ENCODE assay signal across 17 cellular contexts in the genomic region with DNA sequence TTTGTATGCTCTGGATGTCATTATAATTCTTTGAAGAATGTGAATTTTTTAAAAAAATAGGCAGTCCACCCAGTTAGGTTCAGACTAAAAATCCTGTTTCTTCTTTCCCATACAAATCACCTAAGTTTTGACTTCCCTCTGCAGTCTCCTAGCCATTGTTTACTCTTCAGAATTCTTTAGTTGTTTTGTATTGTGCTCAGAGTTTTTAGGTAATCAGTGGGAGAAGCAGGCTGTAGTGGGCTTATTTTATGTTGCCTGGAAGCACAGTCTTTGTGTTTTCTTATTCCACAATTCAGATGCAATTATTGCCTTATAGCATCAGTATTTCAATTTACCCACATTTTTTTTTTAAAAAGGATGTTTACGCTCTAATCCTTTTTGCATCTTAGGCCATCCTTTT.
DNase-seq lines count a peak whose midpoint lies in the region; ATAC-seq and TF ChIP-seq lines count a peak whose summit lies in the region.
"Had no signal": no experiment of that assay in that cellular context is flagged by ENCODE, and none has a peak within 500 bp of the region (broad histone marks: within the 10 kb centered on the region; RNA-seq: fewer than 3 reads in every experiment).

No MANE protein-coding gene starts in this region.

- H3K27ac ChIP-seq in neural progenitor cell, result peak overlapping the region; percentile 23
- H3K27ac ChIP-seq: BLaER1 had no signal

- H2AFZ ChIP-seq in neural progenitor cell (replicated peaks), result no peak overlapping the region

- peaks cover 13% of the 10 kb centered on the region for H3K4me1 ChIP-seq in neural progenitor cell

- ATAC-seq in HG02588 (IDR thresholded peaks at IDR 0.05; ENCODE audit: unreplicated experiment), result no peak
- ATAC-seq: K562 had no signal

- H3K9me3 ChIP-seq in neural progenitor cell (ENCODE audit: low read depth), result no peaks in the 10 kb centered on the region
- H3K9me3 ChIP-seq: HAP-1 had no signal

- H3K36me3 ChIP-seq in neural progenitor cell, result peaks cover 22% of the 10 kb centered on the region
- H3K36me3 ChIP-seq: HAP-1 had no signal

- peak overlapping the region; percentile 15 for H3K4me2 ChIP-seq in neural progenitor cell
- H3K4me2 ChIP-seq: BLaER1 had no signal

- no peaks in the 10 kb centered on the region for H3K27me3 Mint-ChIP-seq in activated naive CD4-positive, alpha-beta T cell treated with anti-CD3 and anti-CD28 coated beads, Interleukin-2, amount 50 U/mL, for 24 hours
- no peaks in the 10 kb centered on the region for H3K27me3 Mint-ChIP-seq in endothelial cell (ENCODE audit: unreplicated experiment)
- no peaks in the 10 kb centered on the region for H3K27me3 Mint-ChIP-seq in neural progenitor cell (ENCODE audit: insufficient read depth, low read depth)
- H3K27me3 Mint-ChIP-seq: CD4-positive, alpha-beta memory T cell had no signal

- peaks cover 16% of the 10 kb centered on the region for H3K36me3 Mint-ChIP-seq in activated naive CD4-positive, alpha-beta T cell treated with anti-CD3 and anti-CD28 coated beads, Interleukin-2, amount 50 U/mL, for 24 hours
- H3K36me3 Mint-ChIP-seq in endothelial cell (ENCODE audit: low read depth, unreplicated experiment) (peaks cover 9% of the 10 kb centered on the region), neural progenitor cell (peaks cover 18% of the 10 kb centered on the region)

- H3K4me3 Mint-ChIP-seq in activated naive CD4-positive, alpha-beta T cell treated with anti-CD3 and anti-CD28 coated beads, Interleukin-2, amount 50 U/mL, for 24 hours, result no peak overlapping the region
- H3K4me3 Mint-ChIP-seq in endothelial cell (ENCODE audit: unreplicated experiment) (no peak overlapping the region), neural progenitor cell (no peak overlapping the region)
- H3K4me3 Mint-ChIP-seq: CD14-positive monocyte; CD4-positive, alpha-beta memory T cell had no signal

- peak overlapping the region; percentile 14 for H3K27ac Mint-ChIP-seq in activated naive CD4-positive, alpha-beta T cell treated with anti-CD3 and anti-CD28 coated beads, Interleukin-2, amount 50 U/mL, for 24 hours
- H3K27ac Mint-ChIP-seq in endothelial cell (ENCODE audit: unreplicated experiment) (peak overlapping the region; percentile 58), neural progenitor cell (no peak overlapping the region)
- H3K27ac Mint-ChIP-seq: CD14-positive monocyte had no signal

- H3K79me2 ChIP-seq in neural progenitor cell (ENCODE audit: low read depth), result no peaks in the 10 kb centered on the region

- H3K9me3 Mint-ChIP-seq in activated naive CD4-positive, alpha-beta T cell treated with anti-CD3 and anti-CD28 coated beads, Interleukin-2, amount 50 U/mL, for 24 hours, result no peaks in the 10 kb centered on the region
- H3K9me3 Mint-ChIP-seq in endothelial cell (ENCODE audit: unreplicated experiment) (no peaks in the 10 kb centered on the region), neural progenitor cell (no peaks in the 10 kb centered on the region)
- H3K9me3 Mint-ChIP-seq: CD14-positive monocyte; CD4-positive, alpha-beta memory T cell had no signal

- no peak overlapping the region for H3K9ac ChIP-seq in neural progenitor cell
- H3K9ac ChIP-seq: BLaER1 had no signal

- no peaks in the 10 kb centered on the region for H3K27me3 ChIP-seq in neural progenitor cell
- H3K27me3 ChIP-seq: BLaER1 had no signal

- no peak for DNase-seq in activated naive CD4-positive, alpha-beta T cell treated with anti-CD3 and anti-CD28 coated beads, Interleukin-2, amount 50 U/mL, for 16 hours
- DNase-seq in endothelial cell (ENCODE audit: low spot score) (no peak), neural progenitor cell (ENCODE audit: low spot score) (peak; percentile 16), mucosa of gallbladder (ENCODE audit: low spot score) (no peak), pons (ENCODE audit: low spot score) (no peak)
- DNase-seq: 8988T; CD4-positive, alpha-beta memory T cell; DMS153; DMS79; GDM1; IMR-90 had no signal

- no peaks in the 10 kb centered on the region for H3K4me1 Mint-ChIP-seq in activated naive CD4-positive, alpha-beta T cell treated with anti-CD3 and anti-CD28 coated beads, Interleukin-2, amount 50 U/mL, for 24 hours
- H3K4me1 Mint-ChIP-seq in endothelial cell (ENCODE audit: unreplicated experiment) (peaks cover 2% of the 10 kb centered on the region), neural progenitor cell (no peaks in the 10 kb centered on the region)
- H3K4me1 Mint-ChIP-seq: CD14-positive monocyte had no signal

- TF ChIP-seq CTCF in endothelial cell (IDR thresholded peaks at IDR 0.05; ENCODE audit: unreplicated experiment) (no peak), neural progenitor cell (IDR thresholded peaks at IDR 0.05) (no peak)

- no peak overlapping the region for H3K4me3 ChIP-seq in neural progenitor cell
- H3K4me3 ChIP-seq: BLaER1, HAP-1, K562 had no signal

- no peaks in the 10 kb centered on the region for H3F3A ChIP-seq in neural progenitor cell (ENCODE audit: low read depth)

- H4K20me1 ChIP-seq in neural progenitor cell (ENCODE audit: low read depth), result no peaks in the 10 kb centered on the region
- H4K20me1 ChIP-seq: BLaER1 had no signal
